In the genomic region with DNA sequence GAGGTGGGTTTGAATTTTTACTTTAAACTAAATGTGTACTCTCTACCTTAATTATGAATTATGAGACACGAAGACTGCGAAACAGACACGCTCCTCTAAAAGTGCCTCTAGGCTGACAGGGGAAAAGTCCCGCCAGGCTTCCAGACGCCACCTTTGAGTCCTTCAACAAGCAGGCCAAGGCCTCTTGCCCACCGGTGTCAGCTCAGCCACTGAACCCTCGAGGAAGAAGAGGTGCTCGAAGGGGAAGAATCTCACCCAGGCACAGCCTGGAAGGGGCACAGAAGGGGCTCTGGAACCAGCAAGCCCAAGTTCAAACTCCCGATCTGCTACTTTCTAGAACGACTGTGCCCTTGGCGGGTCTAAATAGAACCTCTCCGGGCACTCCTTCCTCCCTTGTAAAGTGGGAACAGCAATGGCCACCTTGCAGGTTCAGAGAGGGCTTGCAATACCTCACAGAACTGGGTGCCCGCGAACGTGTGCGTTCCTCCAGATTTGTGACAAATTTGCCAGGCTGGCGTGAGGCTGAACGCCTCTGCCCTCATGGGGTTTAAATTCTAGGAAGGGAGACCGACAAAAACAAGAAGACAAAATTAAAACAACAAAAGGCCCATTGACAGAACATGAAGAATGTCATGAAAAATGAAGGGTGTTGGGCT, we compare ENCODE assay signal across 8 cellular contexts.
DNase-seq lines count a peak whose midpoint lies in the region; ATAC-seq and TF ChIP-seq lines count a peak whose summit lies in the region.

No MANE protein-coding gene starts in this region.

- peaks cover 20 to 45% (median 41%) of the 10 kb centered on the region in 9 donors for H3K4me1 ChIP-seq in heart right ventricle
- peaks cover 1% of the 10 kb centered on the region for H3K4me1 ChIP-seq in urinary bladder (ENCODE audit: insufficient read depth)

- H3K27me3 Mint-ChIP-seq in MCF 10A (ENCODE audit: insufficient read depth, unreplicated experiment) (no peaks in the 10 kb centered on the region), mesothelial cell of epicardium (ENCODE audit: low read depth) (no peaks in the 10 kb centered on the region)

- no peaks in the 10 kb centered on the region for H3K9me3 ChIP-seq in heart right ventricle

- DNase-seq in heart right ventricle (no peak), left ventricle myocardium superior (no peak), MCF 10A (ENCODE audit: unreplicated experiment) (no peak), mesothelial cell of epicardium (ENCODE audit: low spot score in 2 of 2, unreplicated experiment in 2 of 2) (no peak), ureter (ENCODE audit: low spot score) (no peak), GM03348 (ENCODE audit: low spot score) (no peak)

- WGBS in heart right ventricle, 2 donors = 80 to 82% methylated on average over 19 of the region's 19 CpGs
- 80% methylated on average over 19 of the region's 19 CpGs for WGBS in urinary bladder

- H3K4me1 Mint-ChIP-seq in MCF 10A (ENCODE audit: insufficient read depth, unreplicated experiment) = peaks cover 17% of the 10 kb centered on the region
- H3K4me1 Mint-ChIP-seq in mesothelial cell of epicardium = peaks cover 27% of the 10 kb centered on the region

- TF ChIP-seq CTCF in heart right ventricle (IDR thresholded peaks at IDR 0.05) (no peak), MCF 10A (IDR thresholded peaks at IDR 0.05; ENCODE audit: unreplicated experiment) (no peak), mesothelial cell of epicardium (IDR thresholded peaks at IDR 0.05; ENCODE audit: unreplicated experiment) (no peak)

- H3K36me3 ChIP-seq in heart right ventricle (no peaks in the 10 kb centered on the region), urinary bladder (ENCODE audit: insufficient read depth) (no peaks in the 10 kb centered on the region)

- H3K36me3 Mint-ChIP-seq in MCF 10A (ENCODE audit: insufficient read depth, unreplicated experiment) = no peaks in the 10 kb centered on the region
- H3K36me3 Mint-ChIP-seq in mesothelial cell of epicardium = no peaks in the 10 kb centered on the region

- H3K27me3 ChIP-seq in heart right ventricle = no peaks in the 10 kb centered on the region

- CTCF ChIA-PET in MCF 10A (lab: Yijun Ruan, JAX) = interaction anchor here (1.0 kb wide), 1 partner anchor 42 kb away, joined by 3 read pairs; no protein-coding TSS in a partner anchor

- H3K9me3 Mint-ChIP-seq in MCF 10A (ENCODE audit: unreplicated experiment) (no peaks in the 10 kb centered on the region), mesothelial cell of epicardium (no peaks in the 10 kb centered on the region)

- peak overlapping the region; percentile 83 for H3K4me3 Mint-ChIP-seq in MCF 10A (ENCODE audit: unreplicated experiment)
- H3K4me3 Mint-ChIP-seq in mesothelial cell of epicardium = peak overlapping the region; percentile 72

- H3K27ac Mint-ChIP-seq in MCF 10A (ENCODE audit: low read depth, unreplicated experiment) = no peak overlapping the region
- peak overlapping the region; percentile 73 for H3K27ac Mint-ChIP-seq in mesothelial cell of epicardium

- intact Hi-C loops in heart right ventricle (cut with DNase I) (no loop called here), left ventricle myocardium superior (cut with micrococcal nuclease) (no loop called here), MCF 10A (cut with micrococcal nuclease) (no loop called here)

- TSS peak; percentile 57 for BruUV-seq in MCF 10A (replicated peaks; lab: Mats Ljungman, UMichigan)

- H3K4me3 ChIP-seq in heart right ventricle (peak overlapping the region in 9 of 10 donors; percentile 67 to 97 (median 75)), urinary bladder (ENCODE audit: low read depth, low read length) (peak overlapping the region; percentile 89)

- POLR2A ChIA-PET in MCF 10A (lab: Yijun Ruan, JAX) = no interaction called here

- H3K27ac ChIP-seq in heart right ventricle (peak overlapping the region; percentile 81 to 97 (median 92)), urinary bladder (ENCODE audit: low read depth) (no peak overlapping the region)

- ATAC-seq in heart right ventricle (no peak), left ventricle myocardium superior (no peak), HG03342 (IDR thresholded peaks at IDR 0.05; ENCODE audit: unreplicated experiment) (no peak)
